ENCODE assay signal across 8 cellular contexts in genomic region chr15:31362121-31362520, GRCh38. TPM values are rescaled to one million over a fixed set of nuclear protein-coding genes. Genes with fewer than 3 reads are reported as not detected.
DNase-seq lines count a peak whose midpoint lies in the region; ATAC-seq, FAIRE-seq and TF ChIP-seq lines count a peak whose summit lies in the region.

No MANE protein-coding gene starts in this region.

- H3K4me1 ChIP-seq in keratinocyte (ENCODE audit: control insufficient read depth, extremely low read depth, insufficient read depth, low read length), result peaks cover 72% of the 10 kb centered on the region
- peaks cover 47% of the 10 kb centered on the region for H3K4me1 ChIP-seq in foreskin keratinocyte

- no peak overlapping the region for H3K4me3 ChIP-seq in keratinocyte (ENCODE audit: control insufficient read depth in 2 of 3, extremely low read depth in 1 of 3, insufficient read depth in 2 of 3, low read depth in 1 of 3, low read length in 3 of 3)

- peak overlapping the region; percentile 99 for H3K27ac Mint-ChIP-seq in activated CD4-positive, alpha-beta memory T cell treated with anti-CD3 and anti-CD28 coated beads, Interleukin-2, amount 10 ng/mL, durations not matched to agents 7 days and 5 days

- H3K36me3 Mint-ChIP-seq in activated T-cell treated with anti-CD3 and anti-CD28 coated beads, Interleukin-2, amount 50 U/mL, for 4 hours (ENCODE audit: insufficient read depth), result peaks cover 5% of the 10 kb centered on the region
- peaks cover 47% of the 10 kb centered on the region for H3K36me3 Mint-ChIP-seq in activated CD4-positive, alpha-beta memory T cell treated with anti-CD3 and anti-CD28 coated beads, Interleukin-2, amount 10 ng/mL, durations not matched to agents 7 days and 5 days (ENCODE audit: low read depth)

- H3K27me3 Mint-ChIP-seq in activated T-cell treated with anti-CD3 and anti-CD28 coated beads, Interleukin-2, amount 50 U/mL, for 4 hours (ENCODE audit: low read depth), result no peaks in the 10 kb centered on the region
- H3K27me3 Mint-ChIP-seq in activated CD4-positive, alpha-beta memory T cell treated with anti-CD3 and anti-CD28 coated beads, Interleukin-2, amount 10 ng/mL, durations not matched to agents 7 days and 5 days, result no peaks in the 10 kb centered on the region

- H3K9ac ChIP-seq in keratinocyte (ENCODE audit: control insufficient read depth, extremely low read depth, insufficient read depth, low read length), result peak overlapping the region; percentile 36

- H3K9me1 ChIP-seq in keratinocyte (ENCODE audit: control insufficient read depth, extremely low read depth, insufficient read depth, low read length), result peaks cover 6% of the 10 kb centered on the region

- POLR2A ChIA-PET in activated CD4-positive, alpha-beta memory T cell treated with anti-CD3 and anti-CD28 coated beads, Interleukin-2, amount 10 ng/mL, durations not matched to agents 7 days and 5 days (lab: Charles Lee), result interaction anchor here (0.8 to 20.0 kb wide), 17 partner anchors 8 to 147 kb away, joined by 3 to 374 read pairs (median 7); partner anchors contain the start of gene KLF13

- ATAC-seq in activated T-cell treated with anti-CD3 and anti-CD28 coated beads, Interleukin-2, amount 50 U/mL, for 4 hours, result no peak
- ATAC-seq in foreskin keratinocyte (no peak), HG03342 (IDR thresholded peaks at IDR 0.05; ENCODE audit: unreplicated experiment) (no peak)

- no peaks in the 10 kb centered on the region for H3K9me3 ChIP-seq in keratinocyte (ENCODE audit: control insufficient read depth, low read depth, low read length)

- dilution Hi-C loops in keratinocyte (cut with MboI; ENCODE audit: extremely low pct_ligation_motif_present, low sequenced_read_pairs), result no loop called here

- peak overlapping the region; percentile 72 for H3K4me3 Mint-ChIP-seq in activated T-cell treated with anti-CD3 and anti-CD28 coated beads, Interleukin-2, amount 50 U/mL, for 4 hours
- H3K4me3 Mint-ChIP-seq in activated CD4-positive, alpha-beta memory T cell treated with anti-CD3 and anti-CD28 coated beads, Interleukin-2, amount 10 ng/mL, durations not matched to agents 7 days and 5 days, result peak overlapping the region; percentile 69

- no peak for FAIRE-seq in keratinocyte (lab: Jason Lieb, UNC)

- peak overlapping the region; percentile 82 for H3K27ac ChIP-seq in keratinocyte (ENCODE audit: control insufficient read depth, insufficient read depth, low read length)
- peak overlapping the region; percentile 19 for H3K27ac ChIP-seq in temporal lobe (ENCODE audit: low read depth, low read length)
- no peak overlapping the region for H3K27ac ChIP-seq in foreskin keratinocyte

- peaks cover 84% of the 10 kb centered on the region for H3K79me2 ChIP-seq in keratinocyte (ENCODE audit: control insufficient read depth, insufficient read depth, low read length)

- H3K9me3 Mint-ChIP-seq in activated T-cell treated with anti-CD3 and anti-CD28 coated beads, Interleukin-2, amount 50 U/mL, for 4 hours, result no peaks in the 10 kb centered on the region
- no peaks in the 10 kb centered on the region for H3K9me3 Mint-ChIP-seq in activated CD4-positive, alpha-beta memory T cell treated with anti-CD3 and anti-CD28 coated beads, Interleukin-2, amount 10 ng/mL, durations not matched to agents 7 days and 5 days

- peaks cover 2% of the 10 kb centered on the region for H4K20me1 ChIP-seq in keratinocyte (ENCODE audit: control insufficient read depth, extremely low read depth, insufficient read depth, low read length)

- TF ChIP-seq CTCF in keratinocyte (optimal IDR thresholded peaks at IDR 0.05 in 1 of 3, IDR thresholded peaks at IDR 0.05 in 1 of 3, conservative IDR thresholded peaks at IDR 0.05 in 1 of 3; ENCODE audit: extremely low read depth in 1 of 3, insufficient read depth in 2 of 3, low read length in 3 of 3) (no peak), foreskin keratinocyte (conservative IDR thresholded peaks at IDR 0.05) (no peak)

- H2AFZ ChIP-seq in keratinocyte (ENCODE audit: control insufficient read depth, low read length), result no peak overlapping the region

- H3K36me3 ChIP-seq in keratinocyte (ENCODE audit: control insufficient read depth in 2 of 2, extremely low read depth in 1 of 2, insufficient read depth in 2 of 2, low read length in 2 of 2), result peaks cover 0 to 3% of the 10 kb centered on the region in 2 experiments

- CTCF ChIA-PET in activated CD4-positive, alpha-beta memory T cell treated with anti-CD3 and anti-CD28 coated beads, Interleukin-2, amount 10 ng/mL, durations not matched to agents 7 days and 5 days (lab: Charles Lee), result interaction anchor here (0.8 to 15.6 kb wide), 11 partner anchors 10 to 126 kb away, joined by 3 to 162 read pairs (median 4); partner anchors contain the start of gene KLF13

- H3K4me2 ChIP-seq in keratinocyte (ENCODE audit: control insufficient read depth, extremely low read depth, insufficient read depth, low read depth, low read length), result peak overlapping the region; percentile 30

- DNase-seq in activated T-cell treated with anti-CD3 and anti-CD28 coated beads, Interleukin-2, amount 50 U/mL, for 4 hours, result no peak
- DNase-seq in activated T-cell treated with anti-CD3 and anti-CD28 coated beads, Interleukin-2, amount 50 U/mL, for 48 hours, result no peak
- no peak for DNase-seq in activated CD4-positive, alpha-beta memory T cell treated with anti-CD3 and anti-CD28 coated beads, Interleukin-2, amount 10 ng/mL, durations not matched to agents 7 days and 5 days
- DNase-seq in keratinocyte (ENCODE audit: low read depth, low spot score) (no peak), foreskin keratinocyte (no peak), LoVo (ENCODE audit: low spot score) (no peak)

- no peaks in the 10 kb centered on the region for H3K27me3 ChIP-seq in keratinocyte (ENCODE audit: control insufficient read depth, extremely low read depth, insufficient read depth, low read length)
- no peaks in the 10 kb centered on the region for H3K27me3 ChIP-seq in foreskin keratinocyte

- peaks cover 97% of the 10 kb centered on the region for H3K4me1 Mint-ChIP-seq in activated T-cell treated with anti-CD3 and anti-CD28 coated beads, Interleukin-2, amount 50 U/mL, for 4 hours (ENCODE audit: low read depth)
- peaks cover 100% of the 10 kb centered on the region for H3K4me1 Mint-ChIP-seq in activated CD4-positive, alpha-beta memory T cell treated with anti-CD3 and anti-CD28 coated beads, Interleukin-2, amount 10 ng/mL, durations not matched to agents 7 days and 5 days

RNA-seq across cellular contexts. Expression of gene KLF13, which starts 35.5 kb away (rescaled TPM):
- total RNA-seq in activated T-cell treated with anti-CD3 and anti-CD28 coated beads, Interleukin-2, amount 50 U/mL, for 4 hours, result 10 to 100 TPM; 75.0 to 82.8 (median 81.8) TPM
- total RNA-seq in activated CD4-positive, alpha-beta memory T cell treated with anti-CD3 and anti-CD28 coated beads, Interleukin-2, amount 10 ng/mL, durations not matched to agents 7 days and 5 days, result 100 to 1,000 TPM; 199 TPM
- polyA plus RNA-seq in keratinocyte (42.4 to 66.7 TPM (median 59.8 TPM) in 3 replicates), foreskin keratinocyte (54.9 and 55.8 TPM in 2 replicates)
- polyA plus RNA-seq in keratinocyte (2011; ENCODE audit: low read depth), result 25.8 TPM
- polyA plus RNA-seq in keratinocyte (2011; cell fraction: cytosol; rRNA removed), result 44.4 and 68.0 TPM in 2 replicates
- polyA plus RNA-seq in keratinocyte (2011; cell fraction: nucleus; rRNA removed), result 107 and 118 TPM in 2 replicates
- polyA plus RNA-seq in keratinocyte (2012; ENCODE audit: low replicate concordance), result 58.5 and 59.0 TPM in 2 replicates
- polyA minus RNA-seq in keratinocyte, result 52.2 to 63.3 TPM (median 62.0 TPM) in 3 replicates
- 49.5 TPM for polyA minus RNA-seq in keratinocyte (2011; cell fraction: cytosol; rRNA and poly(A)+ RNA removed)
- 45.8 and 58.6 TPM in 2 replicates for polyA minus RNA-seq in keratinocyte (2011; cell fraction: nucleus; rRNA and poly(A)+ RNA removed)
- total RNA-seq in temporal lobe (27.8 TPM), foreskin keratinocyte (57.9 and 58.1 TPM in 2 replicates)
